Comparison of ENCODE assay signal across 8 cellular contexts in genomic region chr7:21507627-21508343, GRCh38. TPM values are rescaled to one million over a fixed set of nuclear protein-coding genes. Genes with fewer than 3 reads are reported as not detected.
DNase-seq lines count a peak whose midpoint lies in the region; TF ChIP-seq lines count a peak whose summit lies in the region.

No MANE protein-coding gene starts in this region.

- H3K9me3 Mint-ChIP-seq in endothelial cell (ENCODE audit: unreplicated experiment), result no peaks in the 10 kb centered on the region

- H3K9me3 ChIP-seq in BE2C, result no peaks in the 10 kb centered on the region

- TF ChIP-seq CTCF in BE2C (IDR thresholded peaks at IDR 0.05; ENCODE audit: low read depth, low read length), result peak; percentile 94
- TF ChIP-seq CTCF in GM13977 (IDR thresholded peaks at IDR 0.05; ENCODE audit: extremely low read depth, insufficient read depth, missing control alignments), result peak; percentile 55
- TF ChIP-seq CTCF in endothelial cell (IDR thresholded peaks at IDR 0.05; ENCODE audit: unreplicated experiment), result peak; percentile 52

- no peaks in the 10 kb centered on the region for H3K4me1 ChIP-seq in BE2C

- peaks cover 14% of the 10 kb centered on the region for H3K36me3 Mint-ChIP-seq in endothelial cell (ENCODE audit: low read depth, unreplicated experiment)

- no peaks in the 10 kb centered on the region for H3K27me3 Mint-ChIP-seq in endothelial cell (ENCODE audit: unreplicated experiment)

- in situ Hi-C loops in GM13977 (cut with MboI; ENCODE audit: low pct_unique_long_range_greater_than_20kb, low sequenced_read_pairs, unreplicated experiment), result loop anchor here (25.0 kb wide), 1 partner anchor 245 kb away; no protein-coding TSS in a partner anchor

- H3K36me3 ChIP-seq in BE2C, result no peaks in the 10 kb centered on the region

- DNase-seq in BE2C (peak; percentile 65), GM13977 (ENCODE audit: low spot score) (no peak), RPMI8226 (peak; percentile 28), endothelial cell (ENCODE audit: low spot score) (peak; percentile 50), mucosa of gallbladder (ENCODE audit: low spot score) (peak; percentile 37), GM19240 (ENCODE audit: insufficient read length, low spot score) (no peak), cerebellum (ENCODE audit: low spot score) (no peak), NCI-H1105 (lab: John Stamatoyannopoulos, UW) (no peak)

- H3K27me3 ChIP-seq in BE2C, result no peaks in the 10 kb centered on the region

- H3K4me3 Mint-ChIP-seq in endothelial cell (ENCODE audit: unreplicated experiment), result no peak overlapping the region

- H3K27ac Mint-ChIP-seq in endothelial cell (ENCODE audit: unreplicated experiment), result no peak overlapping the region

- no peaks in the 10 kb centered on the region for H3K4me1 Mint-ChIP-seq in endothelial cell (ENCODE audit: unreplicated experiment)

- H3K4me3 ChIP-seq in BE2C (ENCODE audit: low read depth, low read length), result no peak overlapping the region

RNA-seq across cellular contexts. Expression of gene DNAH11, which starts 35.1 kb away (rescaled TPM):
- not detected for polyA plus RNA-seq in BE2C (2012; ENCODE audit: insufficient read depth, insufficient read length, low read depth)
- total RNA-seq in endothelial cell (ENCODE audit: unreplicated experiment) (0.18 TPM), mucosa of gallbladder (0.12 TPM), cerebellum (6.9 TPM)

Comparison
In these comparisons a context has a peak if more than half of its experiments do, and no peak if none do; other contexts are left out.
1. DNase-seq: peak in BE2C (single experiment), RPMI8226 (single experiment), endothelial cell (single experiment) and mucosa of gallbladder (single experiment); none in GM13977 (single experiment), GM19240 (single experiment), cerebellum (single experiment) and NCI-H1105 (single experiment).
2. Peak in every context shown above with its lines, with median percentiles within 50 percentile points of each other: CTCF ChIP-seq.